Comparison of ENCODE assay signal across 10 cellular contexts in genomic region chr17:58532555-58532951, GRCh38. TPM values are rescaled to one million over a fixed set of nuclear protein-coding genes. Genes with fewer than 3 reads are reported as not detected.
A peak's percentile ranks its signal among the peaks of the same experiment; 100 is the strongest.
DNase-seq lines count a peak whose midpoint lies in the region; ATAC-seq and TF ChIP-seq lines count a peak whose summit lies in the region.
"Had no signal": no experiment of that assay in that cellular context is flagged by ENCODE, and none has a peak within 500 bp of the region (broad histone marks: within the 10 kb centered on the region; RNA-seq: fewer than 3 reads in every experiment).

No MANE protein-coding gene starts in this region.

- no peaks in the 10 kb centered on the region for H3K9me3 Mint-ChIP-seq in effector memory CD8-positive, alpha-beta T cell
- H3K9me3 Mint-ChIP-seq in naive thymus-derived CD4-positive, alpha-beta T cell: no peaks in the 10 kb centered on the region

- H3K36me3 ChIP-seq in MM.1S (replicated peaks; ENCODE audit: insufficient read depth, low read length): no peaks in the 10 kb centered on the region
- H3K36me3 ChIP-seq in naive thymus-derived CD4-positive, alpha-beta T cell (ENCODE audit: control insufficient read depth in 2 of 3, insufficient read depth in 3 of 3, low read length in 3 of 3): no peaks in the 10 kb centered on the region
- H3K36me3 ChIP-seq: adrenal gland had no signal

- H3K4me3 Mint-ChIP-seq in effector memory CD8-positive, alpha-beta T cell: peak overlapping the region; percentile 47 to 62
- H3K4me3 Mint-ChIP-seq in naive thymus-derived CD4-positive, alpha-beta T cell: peak overlapping the region in 9 of 10 donors; percentile 25 to 79 (median 67)

- no peak overlapping the region for H3K9ac ChIP-seq in MM.1S (ENCODE audit: low read length)

- peaks cover 32% of the 10 kb centered on the region for H3K27me3 ChIP-seq in MM.1S (replicated peaks; ENCODE audit: insufficient read depth, low read length)
- peaks cover 0 to 3% of the 10 kb centered on the region in 2 donors for H3K27me3 ChIP-seq in naive thymus-derived CD4-positive, alpha-beta T cell (ENCODE audit: control insufficient read depth in 2 of 2, insufficient read depth in 2 of 2, low read length in 2 of 2)
- H3K27me3 ChIP-seq: adrenal gland had no signal

- ATAC-seq in effector memory CD8-positive, alpha-beta T cell (replicated peaks): no peak
- ATAC-seq in naive thymus-derived CD4-positive, alpha-beta T cell: no peak

- DNase-seq in AG10803 (ENCODE audit: low read depth) (no peak), MM.1S (no peak), HEK293T (ENCODE audit: extremely low spot score) (no peak), cortex of kidney (lab: John Stamatoyannopoulos, UW) (no peak), middle frontal gyrus (ENCODE audit: extremely low spot score, low spot score) (no peak)
- DNase-seq in effector memory CD8-positive, alpha-beta T cell: no peak
- no peak for DNase-seq in naive thymus-derived CD4-positive, alpha-beta T cell
- DNase-seq in effector CD4-positive, alpha-beta T cell: no peak
- DNase-seq: DMS153 had no signal

- H2AFZ ChIP-seq in MM.1S (ENCODE audit: low read length): no peak overlapping the region

- peak overlapping the region; percentile 88 for H3K4me2 ChIP-seq in MM.1S (ENCODE audit: low read depth, low read length)

- CTCF ChIA-PET in naive thymus-derived CD4-positive, alpha-beta T cell (lab: Charles Lee): interaction anchor here (1.4 kb wide), 1 partner anchor 13 kb away, joined by 5 read pairs; no protein-coding TSS in a partner anchor
- CTCF ChIA-PET in HEK293T (lab: Yijun Ruan, JAX): interaction anchor here (0.7 to 1.7 kb wide), 3 partner anchors 9 to 10 kb away, joined by 4 to 7 read pairs (median 4); no protein-coding TSS in a partner anchor

- TF ChIP-seq CTCF in AG10803 (conservative IDR thresholded peaks at IDR 0.05; ENCODE audit: low read length) (no peak), MM.1S (IDR thresholded peaks at IDR 0.05; ENCODE audit: low read length) (no peak)

- peaks cover 14 to 56% of the 10 kb centered on the region in 2 donors for H3K27me3 Mint-ChIP-seq in effector memory CD8-positive, alpha-beta T cell
- H3K27me3 Mint-ChIP-seq in naive thymus-derived CD4-positive, alpha-beta T cell: peaks cover 16 to 73% (median 24%) of the 10 kb centered on the region in 5 donors

- H3K79me2 ChIP-seq in MM.1S (ENCODE audit: low read length): no peaks in the 10 kb centered on the region

- no peaks in the 10 kb centered on the region for H3K9me3 ChIP-seq in MM.1S (replicated peaks; ENCODE audit: insufficient read depth, low read length)
- H3K9me3 ChIP-seq in naive thymus-derived CD4-positive, alpha-beta T cell (ENCODE audit: control insufficient read depth in 2 of 3, low read length in 3 of 3): no peaks in the 10 kb centered on the region
- H3K9me3 ChIP-seq: adrenal gland had no signal

- no peak overlapping the region for H3K27ac ChIP-seq in MM.1S (ENCODE audit: low read length)
- no peak overlapping the region for H3K27ac ChIP-seq in naive thymus-derived CD4-positive, alpha-beta T cell (ENCODE audit: low read depth, low read length)

- no peaks in the 10 kb centered on the region for H3K36me3 Mint-ChIP-seq in effector memory CD8-positive, alpha-beta T cell (ENCODE audit: insufficient read depth)
- no peaks in the 10 kb centered on the region for H3K36me3 Mint-ChIP-seq in naive thymus-derived CD4-positive, alpha-beta T cell

- H3K27ac Mint-ChIP-seq in effector memory CD8-positive, alpha-beta T cell: no peak overlapping the region
- no peak overlapping the region for H3K27ac Mint-ChIP-seq in naive thymus-derived CD4-positive, alpha-beta T cell

- POLR2A ChIA-PET in naive thymus-derived CD4-positive, alpha-beta T cell (lab: Charles Lee): interaction anchor here (1.1 kb wide), 2 partner anchors 14 to 472 kb away, joined by 3 to 6 read pairs; no protein-coding TSS in a partner anchor
- POLR2A ChIA-PET in HEK293T (lab: Yijun Ruan, JAX): interaction anchor here (1.2 to 3.5 kb wide), 4 partner anchors 9 to 99 kb away, joined by 4 to 28 read pairs (median 8); partner anchors contain the start of gene MTMR4

- H4K20me1 ChIP-seq in MM.1S (ENCODE audit: insufficient read depth, low read length): no peaks in the 10 kb centered on the region

- H3K4me1 Mint-ChIP-seq in effector memory CD8-positive, alpha-beta T cell (ENCODE audit: low read depth in 2 of 2): peaks cover 0 to 10% of the 10 kb centered on the region in 2 donors
- H3K4me1 Mint-ChIP-seq in naive thymus-derived CD4-positive, alpha-beta T cell: peaks cover 0 to 16% (median 4%) of the 10 kb centered on the region in 7 donors

- intact Hi-C loops in naive thymus-derived CD4-positive, alpha-beta T cell (cut with micrococcal nuclease): loop anchor here (1.0 kb wide), 1 partner anchor 14 kb away; no protein-coding TSS in a partner anchor

- no peaks in the 10 kb centered on the region for H3K9me2 ChIP-seq in MM.1S (replicated peaks; ENCODE audit: insufficient read depth, low read length)

- H3F3A ChIP-seq in MM.1S (ENCODE audit: insufficient read depth, low read length): no peaks in the 10 kb centered on the region

- peak overlapping the region; percentile 55; the same call in 1 of the 2 replicates for H3K4me3 ChIP-seq in AG10803 (ENCODE audit: low read length)
- H3K4me3 ChIP-seq in MM.1S (ENCODE audit: low read length): no peak overlapping the region
- H3K4me3 ChIP-seq in naive thymus-derived CD4-positive, alpha-beta T cell (ENCODE audit: low read length): peak overlapping the region; percentile 47

- no peaks in the 10 kb centered on the region for H3K4me1 ChIP-seq in MM.1S (ENCODE audit: low read length)
- H3K4me1 ChIP-seq in naive thymus-derived CD4-positive, alpha-beta T cell (ENCODE audit: control insufficient read depth in 2 of 2, insufficient read depth in 2 of 2, low read length in 2 of 2): peaks cover 0 to 4% of the 10 kb centered on the region in 2 donors

TF ChIP-seq in HEK293T, 16 proteins besides CTCF, POLR2A, EP300 and RAD21:
- TF ChIP-seq FOXM1 (IDR thresholded peaks at IDR 0.05; ENCODE audit: borderline replicate concordance) (no peak), TARDBP (IDR thresholded peaks at IDR 0.05) (no peak), SUZ12 (IDR thresholded peaks at IDR 0.05) (no peak), ZNF384 (IDR thresholded peaks at IDR 0.05) (no peak), PKNOX1 (IDR thresholded peaks at IDR 0.05) (no peak), HDGF (IDR thresholded peaks at IDR 0.05; ENCODE audit: borderline replicate concordance) (no peak), BHLHE40 (IDR thresholded peaks at IDR 0.05; ENCODE audit: borderline replicate concordance) (no peak), FOXA1 (IDR thresholded peaks at IDR 0.05) (no peak), SP1 (IDR thresholded peaks at IDR 0.05) (no peak), NFRKB (IDR thresholded peaks at IDR 0.05) (no peak), L3MBTL2 (conservative IDR thresholded peaks at IDR 0.05) (no peak), ARNT (IDR thresholded peaks at IDR 0.05) (no peak), LEF1 (IDR thresholded peaks at IDR 0.05; ENCODE audit: borderline replicate concordance) (no peak), ELF4 (IDR thresholded peaks at IDR 0.05) (no peak), CTBP1 (IDR thresholded peaks at IDR 0.05; ENCODE audit: borderline replicate concordance) (no peak), FOXK2 (IDR thresholded peaks at IDR 0.05) (no peak)

RNA-seq across cellular contexts. Expression of gene MTMR4, which starts 18.1 kb away (rescaled TPM):
- 10 to 100 TPM; 44.2 to 71.3 (median 68.1) TPM for total RNA-seq in naive thymus-derived CD4-positive, alpha-beta T cell
- polyA plus RNA-seq in naive thymus-derived CD4-positive, alpha-beta T cell: 10 to 100 TPM; 19.4 to 23.0 TPM

RNA-seq across cellular contexts. Expression of gene HSF5, which starts 44.3 kb away (rescaled TPM):
- 1 to 10 TPM in 4 of 5 experiments, under 1 TPM in 1; 0.34 to 4.0 (median 3.1) TPM for total RNA-seq in naive thymus-derived CD4-positive, alpha-beta T cell
- 1 to 10 TPM; 1.1 to 1.5 TPM for polyA plus RNA-seq in naive thymus-derived CD4-positive, alpha-beta T cell
- total RNA-seq: adrenal gland had no signal
